In genomic region chr6:9131616-9132015, GRCh38 we compare ENCODE assay signal across 14 cellular contexts.
DNase-seq lines count a peak whose midpoint lies in the region; ATAC-seq and TF ChIP-seq lines count a peak whose summit lies in the region.
"Had no signal": no experiment of that assay in that cellular context is flagged by ENCODE, and none has a peak within 500 bp of the region (broad histone marks: within the 10 kb centered on the region; RNA-seq: fewer than 3 reads in every experiment).

No MANE protein-coding gene starts in this region.

- H2AFZ ChIP-seq in parathyroid adenoma = peak overlapping the region; percentile 77
- no peak overlapping the region for H2AFZ ChIP-seq in smooth muscle cell (ENCODE audit: low read depth)

- H3K4me3 ChIP-seq in epithelial cell of proximal tubule (ENCODE audit: low read depth, low read length) = no peak overlapping the region
- no peak overlapping the region for H3K4me3 ChIP-seq in parathyroid adenoma (ENCODE audit: low read depth, low read length)
- no peak overlapping the region for H3K4me3 ChIP-seq in smooth muscle cell
- H3K4me3 ChIP-seq: BLaER1 treated with 17β-estradiol and CSF1 and Interleukin-3, amounts not matched to agents 10 nM and 100 nM; SJSA1 had no signal

- H3K27ac ChIP-seq in parathyroid adenoma (no peak overlapping the region), smooth muscle cell (ENCODE audit: low read depth) (no peak overlapping the region)
- H3K27ac ChIP-seq: BLaER1 treated with 17β-estradiol and CSF1 and Interleukin-3, amounts not matched to agents 10 nM and 100 nM; SJSA1 had no signal

- H3K27me3 ChIP-seq in parathyroid adenoma (ENCODE audit: control insufficient read depth, insufficient read depth, low read length) (no peaks in the 10 kb centered on the region), smooth muscle cell (ENCODE audit: low read depth) (no peaks in the 10 kb centered on the region)
- H3K27me3 ChIP-seq: BLaER1 treated with 17β-estradiol and CSF1 and Interleukin-3, amounts not matched to agents 10 nM and 100 nM; SJSA1 had no signal

- H3K9me3 ChIP-seq in parathyroid adenoma (ENCODE audit: control insufficient read depth, low read length) (no peaks in the 10 kb centered on the region), smooth muscle cell (replicated peaks; ENCODE audit: low read depth) (no peaks in the 10 kb centered on the region)
- H3K9me3 ChIP-seq: BLaER1 treated with 17β-estradiol and CSF1 and Interleukin-3, amounts not matched to agents 10 nM and 100 nM; SJSA1 had no signal

- H3K36me3 Mint-ChIP-seq in stimulated activated naive B cell treated with anti-CD40 and anti-IgM and Interleukin-4, amounts not matched to agents 10 μg/mL and 1 μg/mL and 100 μg/mL, for 72 hours = no peaks in the 10 kb centered on the region
- H3K36me3 Mint-ChIP-seq: activated CD8-positive, alpha-beta memory T cell treated with anti-CD3 and anti-CD28 coated beads, Interleukin-2, amount 10 ng/mL, durations not matched to agents 7 days and 5 days had no signal

- no peak for TF ChIP-seq CTCF in epithelial cell of proximal tubule (conservative IDR thresholded peaks at IDR 0.05; ENCODE audit: low read depth, low read length)
- TF ChIP-seq CTCF in parathyroid adenoma (IDR thresholded peaks at IDR 0.05) = no peak
- no peak for TF ChIP-seq CTCF in smooth muscle cell (IDR thresholded peaks at IDR 0.05; ENCODE audit: borderline replicate concordance, insufficient read depth, poor library complexity, severe bottlenecking)

- H4K20me1 ChIP-seq in smooth muscle cell (ENCODE audit: low read depth) = no peaks in the 10 kb centered on the region
- H4K20me1 ChIP-seq: BLaER1 treated with 17β-estradiol and CSF1 and Interleukin-3, amounts not matched to agents 10 nM and 100 nM had no signal

- peak; percentile 17 for DNase-seq in Daoy (ENCODE audit: low read depth)
- DNase-seq in NCI-H2081 treated with DMSO at 0.1 percent for 48 hours (lab: John Stamatoyannopoulos, UW) = peak; percentile 67
- DNase-seq in epithelial cell of proximal tubule (ENCODE audit: low read depth) = peak; percentile 9
- DNase-seq in stimulated activated naive B cell treated with anti-CD40 and anti-IgM and Interleukin-4, amounts not matched to agents 10 μg/mL and 1 μg/mL and 100 μg/mL, for 72 hours = no peak
- DNase-seq in smooth muscle cell (lab: John Stamatoyannopoulos, UW; ENCODE audit: unreplicated experiment) = no peak
- DNase-seq in D341Med (ENCODE audit: low spot score) = no peak
- DNase-seq: activated CD8-positive, alpha-beta memory T cell treated with anti-CD3 and anti-CD28 coated beads, Interleukin-2, amount 10 ng/mL, durations not matched to agents 7 days and 5 days; activated naive CD4-positive, alpha-beta T cell; effector CD4-positive, alpha-beta T cell; EL had no signal

- H3K36me3 ChIP-seq in parathyroid adenoma (ENCODE audit: control insufficient read depth, insufficient read depth, low read length) (no peaks in the 10 kb centered on the region), smooth muscle cell (ENCODE audit: low read depth) (no peaks in the 10 kb centered on the region)
- H3K36me3 ChIP-seq: BLaER1 treated with 17β-estradiol and CSF1 and Interleukin-3, amounts not matched to agents 10 nM and 100 nM; SJSA1 had no signal

- ATAC-seq in stimulated activated naive B cell treated with anti-CD40 and anti-IgM and Interleukin-4, amounts not matched to agents 10 μg/mL and 1 μg/mL and 100 μg/mL, for 72 hours (replicated peaks) = no peak
- ATAC-seq: activated CD8-positive, alpha-beta memory T cell treated with anti-CD3 and anti-CD28 coated beads, Interleukin-2, amount 10 ng/mL, durations not matched to agents 7 days and 5 days; WTC11 had no signal

- H3K4me2 ChIP-seq in parathyroid adenoma (ENCODE audit: low read length) (peak overlapping the region; percentile 39), smooth muscle cell (no peak overlapping the region)
- H3K4me2 ChIP-seq: BLaER1 treated with 17β-estradiol and CSF1 and Interleukin-3, amounts not matched to agents 10 nM and 100 nM had no signal

- no peaks in the 10 kb centered on the region for H3K27me3 Mint-ChIP-seq in stimulated activated naive B cell treated with anti-CD40 and anti-IgM and Interleukin-4, amounts not matched to agents 10 μg/mL and 1 μg/mL and 100 μg/mL, for 72 hours
- H3K27me3 Mint-ChIP-seq: activated CD8-positive, alpha-beta memory T cell treated with anti-CD3 and anti-CD28 coated beads, Interleukin-2, amount 10 ng/mL, durations not matched to agents 7 days and 5 days had no signal

- H3K9me3 Mint-ChIP-seq in stimulated activated naive B cell treated with anti-CD40 and anti-IgM and Interleukin-4, amounts not matched to agents 10 μg/mL and 1 μg/mL and 100 μg/mL, for 72 hours = no peaks in the 10 kb centered on the region

- H3K4me1 Mint-ChIP-seq in stimulated activated naive B cell treated with anti-CD40 and anti-IgM and Interleukin-4, amounts not matched to agents 10 μg/mL and 1 μg/mL and 100 μg/mL, for 72 hours = no peaks in the 10 kb centered on the region
- H3K4me1 Mint-ChIP-seq: activated CD8-positive, alpha-beta memory T cell treated with anti-CD3 and anti-CD28 coated beads, Interleukin-2, amount 10 ng/mL, durations not matched to agents 7 days and 5 days; WTC11 had no signal

- no peaks in the 10 kb centered on the region for H3K79me2 ChIP-seq in parathyroid adenoma
- H3K79me2 ChIP-seq in smooth muscle cell (ENCODE audit: low read depth) = no peaks in the 10 kb centered on the region

- WGBS in smooth muscle cell (ENCODE audit: low lambda C conversion rate) = 84% methylated on average over 8 of the region's 8 CpGs

- H3K27ac Mint-ChIP-seq in stimulated activated naive B cell treated with anti-CD40 and anti-IgM and Interleukin-4, amounts not matched to agents 10 μg/mL and 1 μg/mL and 100 μg/mL, for 72 hours = no peak overlapping the region
- H3K27ac Mint-ChIP-seq: activated CD8-positive, alpha-beta memory T cell treated with anti-CD3 and anti-CD28 coated beads, Interleukin-2, amount 10 ng/mL, durations not matched to agents 7 days and 5 days; WTC11 had no signal

- H3K4me1 ChIP-seq in parathyroid adenoma = peaks cover 5% of the 10 kb centered on the region
- peaks cover 3% of the 10 kb centered on the region for H3K4me1 ChIP-seq in smooth muscle cell (ENCODE audit: low read depth)
- H3K4me1 ChIP-seq: BLaER1 treated with 17β-estradiol and CSF1 and Interleukin-3, amounts not matched to agents 10 nM and 100 nM had no signal

- no peak overlapping the region for H3K4me3 Mint-ChIP-seq in stimulated activated naive B cell treated with anti-CD40 and anti-IgM and Interleukin-4, amounts not matched to agents 10 μg/mL and 1 μg/mL and 100 μg/mL, for 72 hours
- H3K4me3 Mint-ChIP-seq: activated CD8-positive, alpha-beta memory T cell treated with anti-CD3 and anti-CD28 coated beads, Interleukin-2, amount 10 ng/mL, durations not matched to agents 7 days and 5 days; WTC11 had no signal

- no peak overlapping the region for H3K9ac ChIP-seq in parathyroid adenoma
- H3K9ac ChIP-seq in smooth muscle cell (ENCODE audit: low read depth) = no peak overlapping the region
- H3K9ac ChIP-seq: BLaER1 treated with 17β-estradiol and CSF1 and Interleukin-3, amounts not matched to agents 10 nM and 100 nM had no signal

- H3F3A ChIP-seq in smooth muscle cell (ENCODE audit: low read depth) = peaks cover 3% of the 10 kb centered on the region

Comparison
In these comparisons a context has a peak if more than half of its experiments do, and no peak if none do; other contexts are left out.
1. DNase-seq: peak in Daoy (single experiment), NCI-H2081 treated with DMSO at 0.1 percent for 48 hours (single experiment) and epithelial cell of proximal tubule (single experiment); none in stimulated activated naive B cell treated with anti-CD40 and anti-IgM and Interleukin-4, amounts not matched to agents 10 μg/mL and 1 μg/mL and 100 μg/mL, for 72 hours (single experiment), smooth muscle cell (single experiment) and D341Med (single experiment).